In genomic region chr4:145505945-145506344, GRCh38 we compare ENCODE assay signal across 19 cellular contexts. TPM values are rescaled to one million over a fixed set of nuclear protein-coding genes. Genes with fewer than 3 reads are reported as not detected.
DNase-seq lines count a peak whose midpoint lies in the region; ATAC-seq, FAIRE-seq and TF ChIP-seq lines count a peak whose summit lies in the region.
"Had no signal": no experiment of that assay in that cellular context is flagged by ENCODE, and none has a peak within 500 bp of the region (broad histone marks: within the 10 kb centered on the region; RNA-seq: fewer than 3 reads in every experiment).

No MANE protein-coding gene starts in this region.

- no peaks in the 10 kb centered on the region; the same call in 1 of the 2 replicates for H3F3A ChIP-seq in OCI-LY1 (ENCODE audit: insufficient read depth, low read length)

- no peaks in the 10 kb centered on the region for H3K27me3 ChIP-seq in OCI-LY1 (ENCODE audit: insufficient read depth, low read length)
- H3K27me3 ChIP-seq: BE2C had no signal

- H3K4me3 ChIP-seq in OCI-LY1 (ENCODE audit: low read depth, low read length, poor library complexity, severe bottlenecking), result no peak overlapping the region

- no peak for DNase-seq in left lobe of liver (ENCODE audit: low spot score)
- DNase-seq in C1 segment of cervical spinal cord (lab: John Stamatoyannopoulos, UW), result no peak
- no peak for DNase-seq in NAMALWA (ENCODE audit: low spot score)
- DNase-seq in hepatic stellate cell (ENCODE audit: low spot score), result no peak
- no peak for DNase-seq in NCI-H128 (lab: John Stamatoyannopoulos, UW; ENCODE audit: unreplicated experiment)
- DNase-seq: BE2C; CD8-positive, alpha-beta T cell; COR-L47; DMS153; DMS79 treated with DMSO at 0.1 percent for 48 hours; GDM1 had no signal

- peak; percentile 59 for FAIRE-seq in endometrium (lab: Jason Lieb, UNC)
- FAIRE-seq: A204.1, D721Med, GM19239, H54 had no signal

- H3K27ac ChIP-seq in OCI-LY1 (ENCODE audit: low read depth, low read length, poor library complexity, severe bottlenecking), result peak overlapping the region; percentile 97
- H3K27ac ChIP-seq: HL-60 had no signal

- no peak overlapping the region for H3K9ac ChIP-seq in OCI-LY1 (ENCODE audit: low read length)

- TF ChIP-seq CTCF in OCI-LY1 (IDR thresholded peaks at IDR 0.05; ENCODE audit: low read length), result no peak

- no peak overlapping the region for H3K4me2 ChIP-seq in OCI-LY1 (ENCODE audit: low read length)

- H3K9me3 ChIP-seq in OCI-LY1 (ENCODE audit: low read length), result peaks cover 13% of the 10 kb centered on the region
- H3K9me3 ChIP-seq: BE2C had no signal

- no peaks in the 10 kb centered on the region for H4K20me1 ChIP-seq in OCI-LY1 (ENCODE audit: insufficient read depth, low read length)

- H3K36me3 ChIP-seq in OCI-LY1 (ENCODE audit: insufficient read depth, low read length), result peaks cover 46% of the 10 kb centered on the region
- H3K36me3 ChIP-seq: BE2C had no signal

- H3K79me2 ChIP-seq in OCI-LY1 (ENCODE audit: insufficient read depth, low read length), result peaks cover 95% of the 10 kb centered on the region

- peak; percentile 20 for ATAC-seq in left lobe of liver
- ATAC-seq: CD8-positive, alpha-beta T cell; HCT116 had no signal

- peaks cover 65% of the 10 kb centered on the region for H3K4me1 ChIP-seq in OCI-LY1 (ENCODE audit: insufficient read depth, low read length, severe bottlenecking)

- no peak overlapping the region for H2AFZ ChIP-seq in OCI-LY1 (ENCODE audit: low read length)

- no peaks in the 10 kb centered on the region for H3K9me2 ChIP-seq in OCI-LY1 (ENCODE audit: low read depth, low read length)

RNA-seq across cellular contexts. Expression of gene SMAD1, which starts 24.3 kb away (rescaled TPM):
- total RNA-seq in left lobe of liver, result 15.3 TPM
- total RNA-seq: CD8-positive, alpha-beta T cell had no signal
